Comparison of ENCODE assay signal across 8 cellular contexts in genomic region chr6:90610671-90611542, GRCh38. TPM values are rescaled to one million over a fixed set of nuclear protein-coding genes. Genes with fewer than 3 reads are reported as not detected.
DNase-seq lines count a peak whose midpoint lies in the region; ATAC-seq and TF ChIP-seq lines count a peak whose summit lies in the region.

No MANE protein-coding gene starts in this region.

- H3K4me3 ChIP-seq in fibroblast of villous mesenchyme (ENCODE audit: low read depth, low read length) (peak overlapping the region; percentile 58), upper lobe of right lung (peak overlapping the region; percentile 49)

- peaks cover 8% of the 10 kb centered on the region for H3K4me1 ChIP-seq in upper lobe of right lung

- ATAC-seq in HG02763 (IDR thresholded peaks at IDR 0.05; ENCODE audit: unreplicated experiment) (peak; percentile 66), upper lobe of right lung (peak; percentile 71)
- ATAC-seq in activated T-cell treated with anti-CD3 and anti-CD28 coated beads, Interleukin-2, amount 50 U/mL, for 72 hours (replicated peaks in 1 of 2), result peak; percentile 85 to 87

- no peaks in the 10 kb centered on the region for H3K9me3 Mint-ChIP-seq in activated T-cell treated with anti-CD3 and anti-CD28 coated beads, Interleukin-2, amount 50 U/mL, for 72 hours
- no peaks in the 10 kb centered on the region for H3K9me3 Mint-ChIP-seq in nephron

- peaks cover 2% of the 10 kb centered on the region in 2 donors for H3K36me3 Mint-ChIP-seq in activated T-cell treated with anti-CD3 and anti-CD28 coated beads, Interleukin-2, amount 50 U/mL, for 72 hours (ENCODE audit: insufficient read depth in 2 of 2)
- H3K36me3 Mint-ChIP-seq in nephron (ENCODE audit: low read depth), result no peaks in the 10 kb centered on the region

- DNase-seq in NCI-H446 (lab: John Stamatoyannopoulos, UW), result peak; percentile 28 to 64
- no peak for DNase-seq in NCI-H446 treated with DMSO at 0.1 percent for 48 hours (lab: John Stamatoyannopoulos, UW)
- peak; percentile 50 to 69 for DNase-seq in NCI-H524 (lab: John Stamatoyannopoulos, UW)
- DNase-seq in activated T-cell treated with anti-CD3 and anti-CD28 coated beads, Interleukin-2, amount 50 U/mL, for 72 hours, result peak; percentile 46 to 56
- DNase-seq in fibroblast of villous mesenchyme (ENCODE audit: low read depth), result peak; percentile 14
- peak; percentile 67 for DNase-seq in upper lobe of right lung

- no peak for TF ChIP-seq CTCF in fibroblast of villous mesenchyme (IDR thresholded peaks at IDR 0.05; ENCODE audit: insufficient read depth, low read depth, low read length)
- TF ChIP-seq CTCF in nephron (IDR thresholded peaks at IDR 0.05; ENCODE audit: unreplicated experiment in 3 of 3), result peak in 1 of 3 experiments; percentile 44
- no peak for TF ChIP-seq CTCF in upper lobe of right lung (IDR thresholded peaks at IDR 0.05)

- peak overlapping the region; percentile 0 for H3K27ac Mint-ChIP-seq in activated T-cell treated with anti-CD3 and anti-CD28 coated beads, Interleukin-2, amount 50 U/mL, for 72 hours
- H3K27ac Mint-ChIP-seq in nephron, result peak overlapping the region; percentile 94 to 98 (median 95)

- H3K4me1 Mint-ChIP-seq in activated T-cell treated with anti-CD3 and anti-CD28 coated beads, Interleukin-2, amount 50 U/mL, for 72 hours (ENCODE audit: low read depth), result peaks cover 14% of the 10 kb centered on the region
- peaks cover 16% of the 10 kb centered on the region for H3K4me1 Mint-ChIP-seq in nephron

- H3K36me3 ChIP-seq in upper lobe of right lung, result no peaks in the 10 kb centered on the region

- H3K27me3 Mint-ChIP-seq in activated T-cell treated with anti-CD3 and anti-CD28 coated beads, Interleukin-2, amount 50 U/mL, for 72 hours (ENCODE audit: low read depth), result peaks cover 65% of the 10 kb centered on the region
- H3K27me3 Mint-ChIP-seq in nephron (ENCODE audit: low read depth), result peaks cover 8% of the 10 kb centered on the region

- H3K27me3 ChIP-seq in upper lobe of right lung, result peaks cover 70% of the 10 kb centered on the region

- H3K4me3 Mint-ChIP-seq in activated T-cell treated with anti-CD3 and anti-CD28 coated beads, Interleukin-2, amount 50 U/mL, for 72 hours, result peak overlapping the region; percentile 86 to 96
- H3K4me3 Mint-ChIP-seq in nephron, result peak overlapping the region; percentile 84 to 96 (median 89)

- H3K27ac ChIP-seq in upper lobe of right lung, result no peak overlapping the region

- intact Hi-C loops in upper lobe of right lung (cut with DNase I), result no loop called here

- H3K9me3 ChIP-seq in upper lobe of right lung, result no peaks in the 10 kb centered on the region

RNA-seq across cellular contexts. Expression of gene MAP3K7, which starts 24.0 kb away (rescaled TPM):
- 10 to 100 TPM; 25.3 to 26.3 TPM for total RNA-seq in activated T-cell treated with anti-CD3 and anti-CD28 coated beads, Interleukin-2, amount 50 U/mL, for 72 hours
- 36.1 and 51.4 TPM in 2 replicates for total RNA-seq in fibroblast of villous mesenchyme
- 20.4 TPM for total RNA-seq in upper lobe of right lung
